8 cellular contexts compared by ENCODE assay signal in genomic region chr7:18356195-18356645, GRCh38.
DNase-seq lines count a peak whose midpoint lies in the region; ATAC-seq and TF ChIP-seq lines count a peak whose summit lies in the region.

No MANE protein-coding gene starts in this region.

- H3K4me3 ChIP-seq in RWPE2 (ENCODE audit: severe bottlenecking) (no peak overlapping the region), endocrine pancreas (ENCODE audit: control insufficient read depth, insufficient read depth, low read length) (peak overlapping the region; percentile 55)

- H3K9me3 ChIP-seq in RWPE2 (ENCODE audit: severe bottlenecking), result no peaks in the 10 kb centered on the region
- H3K9me3 ChIP-seq in endocrine pancreas (ENCODE audit: control insufficient read depth, low read length), result no peaks in the 10 kb centered on the region

- DNase-seq in NCI-H748 (lab: John Stamatoyannopoulos, UW; ENCODE audit: unreplicated experiment) (peak; percentile 10), NCI-H748 treated with DMSO at 0.1 percent for 48 hours (lab: John Stamatoyannopoulos, UW) (no peak), HT-29 (ENCODE audit: low spot score) (peak; percentile 36), RWPE2 (ENCODE audit: low spot score) (no peak), midbrain (lab: John Stamatoyannopoulos, UW) (peak; percentile 34), T-helper 9 cell (no peak)

- ATAC-seq in RWPE2 (ENCODE audit: low read depth) (no peak), HG03025 (IDR thresholded peaks at IDR 0.05; ENCODE audit: low FRiP score, unreplicated experiment) (no peak)

- peak; percentile 84 for TF ChIP-seq CTCF in RWPE2 (IDR thresholded peaks at IDR 0.05; ENCODE audit: poor library complexity, severe bottlenecking)

- H3K36me3 ChIP-seq in RWPE2 (ENCODE audit: low read depth), result no peaks in the 10 kb centered on the region
- H3K36me3 ChIP-seq in endocrine pancreas (ENCODE audit: control insufficient read depth, insufficient read depth, low read length), result no peaks in the 10 kb centered on the region

- H3K27me3 ChIP-seq in RWPE2 (ENCODE audit: insufficient read depth, poor library complexity, severe bottlenecking) (no peaks in the 10 kb centered on the region), endocrine pancreas (ENCODE audit: control insufficient read depth, insufficient read depth, low read length) (no peaks in the 10 kb centered on the region)

- H3K27ac ChIP-seq in RWPE2 (ENCODE audit: poor library complexity, severe bottlenecking), result no peak overlapping the region

- no peaks in the 10 kb centered on the region for H3K4me1 ChIP-seq in RWPE2 (ENCODE audit: insufficient read depth, poor library complexity, severe bottlenecking)
- H3K4me1 ChIP-seq in endocrine pancreas (ENCODE audit: control insufficient read depth, insufficient read depth, low read length), result peaks cover 10% of the 10 kb centered on the region

- no peak overlapping the region for H3K9ac ChIP-seq in endocrine pancreas (ENCODE audit: control insufficient read depth, insufficient read depth, low read length)

Comparison
In these comparisons a context has a peak if more than half of its experiments do, and no peak if none do; other contexts are left out.
1. DNase-seq: peak in NCI-H748 (single experiment), HT-29 (single experiment) and midbrain (single experiment); none in NCI-H748 treated with DMSO at 0.1 percent for 48 hours (single experiment), RWPE2 (single experiment) and T-helper 9 cell (single experiment).